ENCODE assay signal across 8 cellular contexts in genomic region chr4:15765910-15766703, GRCh38. TPM values are rescaled to one million over a fixed set of nuclear protein-coding genes. Genes with fewer than 3 reads are reported as not detected.
DNase-seq lines count a peak whose midpoint lies in the region; ATAC-seq and TF ChIP-seq lines count a peak whose summit lies in the region.

No MANE protein-coding gene starts in this region.

- peak overlapping the region; percentile 18; the same call in 1 of the 2 replicates for H3K9ac ChIP-seq in OCI-LY1 (ENCODE audit: low read length)

- H3K4me1 ChIP-seq in OCI-LY1 (ENCODE audit: insufficient read depth, low read length, severe bottlenecking) (peaks cover 22% of the 10 kb centered on the region), A673 (ENCODE audit: insufficient read depth, low read length, poor library complexity, severe bottlenecking) (no peaks in the 10 kb centered on the region)

- CTCF ChIA-PET in A673 (lab: Charles Lee): no interaction called here

- H3F3A ChIP-seq in OCI-LY1 (ENCODE audit: insufficient read depth, low read length): no peaks in the 10 kb centered on the region

- no peaks in the 10 kb centered on the region for H3K79me2 ChIP-seq in OCI-LY1 (ENCODE audit: insufficient read depth, low read length)

- TF ChIP-seq CTCF in OCI-LY1 (IDR thresholded peaks at IDR 0.05; ENCODE audit: low read length) (no peak), endothelial cell (IDR thresholded peaks at IDR 0.05; ENCODE audit: unreplicated experiment) (no peak), mesothelial cell of epicardium (IDR thresholded peaks at IDR 0.05; ENCODE audit: unreplicated experiment) (no peak), A673 (conservative IDR thresholded peaks at IDR 0.05; ENCODE audit: low read depth, low read length) (no peak)

- H3K4me3 ChIP-seq in OCI-LY1 (ENCODE audit: low read depth, low read length, poor library complexity, severe bottlenecking): no peak overlapping the region
- H3K4me3 ChIP-seq in A673 (ENCODE audit: low read depth, low read length, poor library complexity, severe bottlenecking): no peak overlapping the region

- no peak overlapping the region for H2AFZ ChIP-seq in OCI-LY1 (ENCODE audit: low read length)

- H3K27ac ChIP-seq in OCI-LY1 (ENCODE audit: low read depth, low read length, poor library complexity, severe bottlenecking) (peak overlapping the region; percentile 93), A673 (ENCODE audit: low read depth, low read length, poor library complexity, severe bottlenecking) (no peak overlapping the region)

- no TSS peak for BruUV-seq in A673 (replicated peaks; lab: Mats Ljungman, UMichigan)

- intact Hi-C loops in A673 (cut with micrococcal nuclease; ENCODE audit: unreplicated experiment): no loop called here

- H3K27ac Mint-ChIP-seq in endothelial cell (ENCODE audit: unreplicated experiment) (peak overlapping the region; percentile 14), mesothelial cell of epicardium (no peak overlapping the region)

- H3K27me3 ChIP-seq in OCI-LY1 (ENCODE audit: insufficient read depth, low read length): no peaks in the 10 kb centered on the region
- no peaks in the 10 kb centered on the region for H3K27me3 ChIP-seq in A673 (replicated peaks; ENCODE audit: insufficient read depth, low read depth, low read length, poor library complexity)

- no peak overlapping the region for H3K4me3 Mint-ChIP-seq in endothelial cell (ENCODE audit: unreplicated experiment)
- no peak overlapping the region for H3K4me3 Mint-ChIP-seq in mesothelial cell of epicardium

- no peaks in the 10 kb centered on the region for H3K9me2 ChIP-seq in OCI-LY1 (ENCODE audit: low read depth, low read length)

- H4K20me1 ChIP-seq in OCI-LY1 (ENCODE audit: insufficient read depth, low read length): no peaks in the 10 kb centered on the region

- peaks cover 2% of the 10 kb centered on the region for H3K27me3 Mint-ChIP-seq in endothelial cell (ENCODE audit: unreplicated experiment)
- H3K27me3 Mint-ChIP-seq in mesothelial cell of epicardium (ENCODE audit: low read depth): peaks cover 2% of the 10 kb centered on the region

- H3K4me2 ChIP-seq in OCI-LY1 (ENCODE audit: low read length): peak overlapping the region; percentile 50

- H3K36me3 Mint-ChIP-seq in endothelial cell (ENCODE audit: low read depth, unreplicated experiment): no peaks in the 10 kb centered on the region
- H3K36me3 Mint-ChIP-seq in mesothelial cell of epicardium: no peaks in the 10 kb centered on the region

- H3K36me3 ChIP-seq in OCI-LY1 (ENCODE audit: insufficient read depth, low read length) (no peaks in the 10 kb centered on the region), A673 (ENCODE audit: insufficient read depth, low read length, poor library complexity, severe bottlenecking) (no peaks in the 10 kb centered on the region)

- H3K9me3 Mint-ChIP-seq in endothelial cell (ENCODE audit: unreplicated experiment) (no peaks in the 10 kb centered on the region), mesothelial cell of epicardium (peaks cover 5% of the 10 kb centered on the region)

- H3K9me3 ChIP-seq in OCI-LY1 (ENCODE audit: low read length) (no peaks in the 10 kb centered on the region), A673 (ENCODE audit: low read depth, low read length, poor library complexity, severe bottlenecking) (no peaks in the 10 kb centered on the region)

- H3K4me1 Mint-ChIP-seq in endothelial cell (ENCODE audit: unreplicated experiment) (peaks cover 13% of the 10 kb centered on the region), mesothelial cell of epicardium (no peaks in the 10 kb centered on the region)

- POLR2A ChIA-PET in A673 (lab: Charles Lee; ENCODE audit: low non-redundant PET): no interaction called here

- ATAC-seq in GM18861 (IDR thresholded peaks at IDR 0.05; ENCODE audit: unreplicated experiment) (peak; percentile 51), HG02678 (IDR thresholded peaks at IDR 0.05; ENCODE audit: unreplicated experiment) (peak; percentile 73)

- DNase-seq in endothelial cell (ENCODE audit: low spot score) (no peak), HUDEP-2 (lab: John Stamatoyannopoulos, UW; ENCODE audit: unreplicated experiment in 76 of 76) (no peak), mesothelial cell of epicardium (ENCODE audit: low spot score in 2 of 2, unreplicated experiment in 2 of 2) (no peak), HPDE6-E6E7 (ENCODE audit: extremely low spot score) (no peak), A673 (ENCODE audit: low spot score) (no peak)

RNA-seq across cellular contexts. Expression of gene CD38, which starts 12.0 kb away (rescaled TPM):
- total RNA-seq in endothelial cell (ENCODE audit: unreplicated experiment) (0.15 TPM), mesothelial cell of epicardium (0.20 to 0.22 TPM in 2 of 3 replicates, not detected in the other), A673 (2021) (not detected in 2 replicates)
